ENCODE assay signal across 28 cellular contexts in genomic region chr2:100212820-100213219, GRCh38.
"Had no signal": no experiment of that assay in that cellular context is flagged by ENCODE, and none has a peak within 500 bp of the region (broad histone marks: within the 10 kb centered on the region; RNA-seq: fewer than 3 reads in every experiment).

No MANE protein-coding gene starts in this region.

- H3K4me3 ChIP-seq: adrenal gland, cardiac muscle cell, left lung, psoas muscle, testis, uterus had no signal

- ATAC-seq: activated CD4-positive, CD25-positive, alpha-beta regulatory T cell treated with anti-CD3 and anti-CD28 coated beads, Interleukin-2, amount 50 U/mL, for 24 hours; effector memory CD8-positive, alpha-beta T cell; foreskin keratinocyte; left lung; T-helper 17 cell had no signal

- H3K27ac ChIP-seq: adrenal gland, cardiac muscle cell, foreskin keratinocyte, left lung, parathyroid adenoma, psoas muscle, testis, uterus, WERI-Rb-1 had no signal

- H3K27me3 ChIP-seq: adrenal gland, cardiac muscle cell, foreskin keratinocyte, left lung, testis, uterus had no signal

- FAIRE-seq: endothelial cell of umbilical vein, islet of Langerhans had no signal

- H3K9ac ChIP-seq: parathyroid adenoma had no signal

- H3K9me3 ChIP-seq: adrenal gland, left lung, psoas muscle, testis, uterus had no signal

- H3K36me3 ChIP-seq: adrenal gland, cardiac muscle cell, left lung, uterus, WERI-Rb-1 had no signal

- DNase-seq: activated CD4-positive, alpha-beta memory T cell treated with anti-CD3 and anti-CD28 coated beads for 36 hours; activated CD4-positive, alpha-beta T cell treated with anti-CD3 and anti-CD28 coated beads for 48 hours; activated CD8-positive, alpha-beta memory T cell treated with anti-CD3 and anti-CD28 coated beads, Interleukin-2, amount 50 U/mL, for 4 hours; activated effector memory CD4-positive, alpha-beta T cell treated with anti-CD3 and anti-CD28 coated beads, Interleukin-2, amount 50 U/mL, for 16 hours; activated naive CD4-positive, alpha-beta T cell treated with anti-CD3 and anti-CD28 coated beads for 36 hours; activated naive CD8-positive, alpha-beta T cell treated with anti-CD3 and anti-CD28 coated beads for 36 hours; activated T-cell treated with anti-CD3 and anti-CD28 coated beads, Interleukin-2, amount 50 U/mL, for 1 hour; adrenal gland; aorta; cortex of kidney; effector memory CD8-positive, alpha-beta T cell; foreskin keratinocyte; left lung; naive B cell; nephron progenitor cell; psoas muscle; stimulated activated CD4-positive, alpha-beta T cell treated with anti-CD3 and anti-CD28 coated beads, Interleukin-2, amount 100 ng/mL, for 48 hours; stimulated activated naive CD4-positive, alpha-beta T cell treated with Interleukin-2 at 50 U/mL for 16 hours; T-helper 17 cell; T1000; testis; uterus; WERI-Rb-1 had no signal

- H3K4me1 ChIP-seq: adrenal gland, foreskin keratinocyte, parathyroid adenoma, uterus had no signal
